In genomic region chr13:32426191-32426980, GRCh38 we compare ENCODE assay signal across 8 cellular contexts. TPM values are rescaled to one million over a fixed set of nuclear protein-coding genes. Genes with fewer than 3 reads are reported as not detected.
DNase-seq lines count a peak whose midpoint lies in the region; ATAC-seq and TF ChIP-seq lines count a peak whose summit lies in the region.

No MANE protein-coding gene starts in this region.

- no peak for TF ChIP-seq RAD21 in SK-N-SH (IDR thresholded peaks at IDR 0.05; ENCODE audit: low read length)

- H3K79me2 ChIP-seq in SK-N-SH (ENCODE audit: insufficient read depth) = no peaks in the 10 kb centered on the region

- H3K27me3 ChIP-seq in SK-N-SH (ENCODE audit: insufficient read depth) = no peaks in the 10 kb centered on the region
- no peaks in the 10 kb centered on the region for H3K27me3 ChIP-seq in kidney epithelial cell (ENCODE audit: control insufficient read depth, insufficient read depth, low read length)

- POLR2A ChIA-PET in SK-N-SH (lab: Yijun Ruan, JAX) = no interaction called here

- 90% methylated on average over 19 of the region's 19 CpGs for WGBS in SK-N-SH (ENCODE audit: low lambda C conversion rate)

- peak overlapping the region; percentile 71 to 83 for H3K4me3 ChIP-seq in SK-N-SH (ENCODE audit: low read depth in 2 of 2, low read length in 1 of 2)
- peak overlapping the region; percentile 56 for H3K4me3 ChIP-seq in astrocyte of the spinal cord (ENCODE audit: low read depth, low read length)
- H3K4me3 ChIP-seq in kidney epithelial cell (ENCODE audit: low read depth, low read length) = peak overlapping the region; percentile 62

- no peaks in the 10 kb centered on the region for H3F3A ChIP-seq in SK-N-SH (replicated peaks; ENCODE audit: insufficient read depth)

- no peak overlapping the region for H3K27ac ChIP-seq in SK-N-SH (ENCODE audit: low read depth in 2 of 2, low read length in 1 of 2)

- in situ Hi-C loops in astrocyte of the spinal cord (cut with HindIII; ENCODE audit: low sequenced_read_pairs) = no loop called here

- ATAC-seq in SK-N-SH treated with all-trans-retinoic acid at 6 μM for 48 hours = no peak
- ATAC-seq in HG03039 (IDR thresholded peaks at IDR 0.05; ENCODE audit: unreplicated experiment) = peak; percentile 29

- CTCF ChIA-PET in SK-N-SH (lab: Yijun Ruan, JAX) = interaction anchor here (0.8 kb wide), 1 partner anchor 16 kb away, joined by 4 read pairs; no protein-coding TSS in a partner anchor

- no peak overlapping the region; the same call in 1 of the 2 replicates for H2AFZ ChIP-seq in SK-N-SH (ENCODE audit: low read depth)

- H3K9me3 ChIP-seq in SK-N-SH = no peaks in the 10 kb centered on the region

- H3K36me3 ChIP-seq in SK-N-SH (replicated peaks in 1 of 2; ENCODE audit: control insufficient read depth in 1 of 2, insufficient read depth in 2 of 2, low read length in 1 of 2) (peaks cover 0 to 3% of the 10 kb centered on the region in 2 experiments), kidney epithelial cell (ENCODE audit: control insufficient read depth, insufficient read depth, low read length) (no peaks in the 10 kb centered on the region)

- TF ChIP-seq CTCF in SK-N-SH (IDR thresholded peaks at IDR 0.05) = no peak
- no peak for TF ChIP-seq CTCF in astrocyte of the spinal cord (IDR thresholded peaks at IDR 0.05; ENCODE audit: low read depth, low read length)
- TF ChIP-seq CTCF in kidney epithelial cell (IDR thresholded peaks at IDR 0.05; ENCODE audit: insufficient read depth, low read length, poor library complexity, severe bottlenecking) = no peak

- H3K9me2 ChIP-seq in SK-N-SH = no peaks in the 10 kb centered on the region

- H3K4me2 ChIP-seq in SK-N-SH = peak overlapping the region; percentile 89

- no peak for TF ChIP-seq EP300 in SK-N-SH (IDR thresholded peaks at IDR 0.05; ENCODE audit: borderline replicate concordance in 1 of 2, low read depth in 1 of 2, low read length in 1 of 2)

- peaks cover 0 to 14% of the 10 kb centered on the region in 2 experiments; a peak in 2 of 4 replicates for H3K4me1 ChIP-seq in SK-N-SH (ENCODE audit: control insufficient read depth in 1 of 2, insufficient read depth in 2 of 2, low read depth in 1 of 2, low read length in 1 of 2)

- no peak for DNase-seq in SK-N-SH
- DNase-seq in SIG-M5 (lab: John Stamatoyannopoulos, UW) = peak; percentile 25
- DNase-seq in astrocyte of the spinal cord (ENCODE audit: low read depth, low spot score) = no peak
- DNase-seq in kidney epithelial cell (ENCODE audit: low read depth) = no peak
- peak; percentile 38 for DNase-seq in stimulated activated CD4-positive, alpha-beta T cell treated with anti-CD3 and anti-CD28 coated beads, Interleukin-4, amount 100 ng/mL, for 24 hours
- DNase-seq in AG08395 (ENCODE audit: low spot score) = no peak

- H4K20me1 ChIP-seq in SK-N-SH (ENCODE audit: insufficient read depth) = no peaks in the 10 kb centered on the region

- no peak overlapping the region for H3K9ac ChIP-seq in SK-N-SH

TF ChIP-seq in SK-N-SH, 30 proteins besides CTCF, POLR2A, EP300 and RAD21 (continues in another document):
- no peak for TF ChIP-seq FOSL2 (IDR thresholded peaks at IDR 0.05; ENCODE audit: borderline replicate concordance, low read depth)
- no peak for TF ChIP-seq MAX (IDR thresholded peaks at IDR 0.05; ENCODE audit: low read depth)
- TF ChIP-seq REST (IDR thresholded peaks at IDR 0.05; ENCODE audit: low read depth, low read length) = no peak
- TF ChIP-seq GABPA (IDR thresholded peaks at IDR 0.05; ENCODE audit: low read depth) = no peak
- TF ChIP-seq IRF3 (IDR thresholded peaks at IDR 0.05; ENCODE audit: low read depth, low read length) = no peak
- no peak for TF ChIP-seq GATA2 (CRISPR knock-in tag; IDR thresholded peaks at IDR 0.05)
- TF ChIP-seq RCOR1 (IDR thresholded peaks at IDR 0.05; ENCODE audit: low read length) = no peak

TF ChIP-seq in SK-N-SH treated with all-trans-retinoic acid at 6 μM for 48 hours, 23 proteins besides CTCF, POLR2A, EP300 and RAD21 (continues in another document):
- no peak for TF ChIP-seq ARNTL (CRISPR knock-in tag; IDR thresholded peaks at IDR 0.05; ENCODE audit: borderline replicate concordance, low read depth)
- no peak for TF ChIP-seq CSRNP3 (CRISPR knock-in tag; IDR thresholded peaks at IDR 0.05)
- no peak for TF ChIP-seq ISL1 (CRISPR knock-in tag; IDR thresholded peaks at IDR 0.05)
- no peak for TF ChIP-seq RARB (CRISPR knock-in tag; IDR thresholded peaks at IDR 0.05)
- no peak for TF ChIP-seq SNAI2 (CRISPR knock-in tag; IDR thresholded peaks at IDR 0.05)
- TF ChIP-seq PATZ1 (CRISPR knock-in tag; IDR thresholded peaks at IDR 0.05; ENCODE audit: borderline replicate concordance) = no peak
- TF ChIP-seq GLIS3 (CRISPR knock-in tag; IDR thresholded peaks at IDR 0.05) = no peak
- TF ChIP-seq ZNF70 (CRISPR knock-in tag; IDR thresholded peaks at IDR 0.05) = no peak
- no peak for TF ChIP-seq CREB5 (CRISPR knock-in tag; IDR thresholded peaks at IDR 0.05; ENCODE audit: low read depth)
- TF ChIP-seq POU6F1 (CRISPR knock-in tag; IDR thresholded peaks at IDR 0.05; ENCODE audit: borderline replicate concordance, low read depth) = no peak

RNA-seq across cellular contexts. Expression of gene N4BP2L1, which starts 1.5 kb away (rescaled TPM):
- polyA plus RNA-seq in SK-N-SH (2012; rRNA removed) = 1.2 and 1.3 TPM in 2 replicates
- polyA plus RNA-seq in SK-N-SH (2012; cell fraction: cytosol; rRNA removed) = 1.2 and 1.4 TPM in 2 replicates
- polyA plus RNA-seq in SK-N-SH (2012; cell fraction: nucleus; rRNA removed) = 3.8 and 4.8 TPM in 2 replicates
- total RNA-seq in kidney epithelial cell = 4.4 and 7.8 TPM in 2 replicates

Comparison
In these comparisons a context has a peak if more than half of its experiments do, and no peak if none do; other contexts are left out.
1. DNase-seq: peak in SIG-M5 (single experiment) and stimulated activated CD4-positive, alpha-beta T cell treated with anti-CD3 and anti-CD28 coated beads, Interleukin-4, amount 100 ng/mL, for 24 hours (single experiment); none in SK-N-SH (single experiment), astrocyte of the spinal cord (single experiment), kidney epithelial cell (single experiment) and AG08395 (single experiment).
2. Peak in every context shown above with its lines, with median percentiles within 50 percentile points of each other: H3K4me3 ChIP-seq.